In the genomic region with DNA sequence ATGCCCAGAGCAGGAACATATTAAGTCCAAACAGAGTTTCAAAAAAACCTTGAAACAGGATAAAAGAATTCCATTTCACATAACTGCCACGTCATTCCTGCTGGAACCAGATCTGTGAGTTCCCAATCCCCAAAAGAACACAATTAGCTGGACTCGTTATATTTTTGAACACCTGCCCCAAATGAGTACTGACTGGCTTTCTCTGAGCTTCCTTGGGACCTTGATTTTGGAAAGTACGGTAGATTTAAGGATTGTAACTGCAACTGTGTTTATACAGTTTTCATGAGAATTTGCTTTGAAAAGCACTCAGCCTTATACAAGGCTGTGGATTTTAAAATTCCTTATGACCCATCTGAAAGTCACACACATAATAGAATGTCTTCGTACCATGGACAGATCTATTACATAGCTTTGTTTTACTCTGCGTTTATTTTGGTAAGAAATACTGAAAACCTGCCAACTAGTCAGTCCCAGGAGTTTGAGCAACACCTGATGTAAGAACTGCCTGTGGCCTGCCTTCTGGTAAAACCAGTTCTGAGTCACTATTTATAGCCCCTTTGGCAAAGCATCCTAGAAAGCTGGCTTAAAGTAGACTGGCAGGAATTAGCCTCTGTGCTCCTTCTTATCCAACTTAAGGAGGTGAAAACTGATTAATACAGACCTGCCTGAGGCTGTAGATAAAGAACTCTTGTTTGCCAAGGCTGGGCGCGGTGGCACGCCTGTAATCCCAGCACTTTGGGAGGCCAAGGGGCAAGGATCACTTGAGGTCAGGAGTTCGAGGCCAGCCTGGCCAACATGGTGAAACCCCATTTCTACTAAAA, we compare ENCODE assay signal across 8 cellular contexts. TPM values are rescaled to one million over a fixed set of nuclear protein-coding genes. Genes with fewer than 3 reads are reported as not detected.
A peak's percentile ranks its signal among the peaks of the same experiment; 100 is the strongest.
DNase-seq lines count a peak whose midpoint lies in the region; ATAC-seq and TF ChIP-seq lines count a peak whose summit lies in the region.

No MANE protein-coding gene starts in this region.

- TF ChIP-seq CTCF in 22Rv1 (IDR thresholded peaks at IDR 0.05) (no peak), body of pancreas (IDR thresholded peaks at IDR 0.05) (peak in 1 of 7 experiments; percentile 15), kidney epithelial cell (IDR thresholded peaks at IDR 0.05; ENCODE audit: insufficient read depth, low read length, poor library complexity, severe bottlenecking) (no peak), transverse colon (IDR thresholded peaks at IDR 0.05) (no peak)

- TF ChIP-seq POLR2A in body of pancreas (IDR thresholded peaks at IDR 0.05) (peak in 1 of 3 donors; percentile 11), transverse colon (IDR thresholded peaks at IDR 0.05) (no peak)

- no peaks in the 10 kb centered on the region for H3K36me3 ChIP-seq in body of pancreas (replicated peaks in 1 of 2; ENCODE audit: insufficient read depth in 1 of 2, low read depth in 2 of 2)
- H3K36me3 ChIP-seq in kidney epithelial cell (ENCODE audit: control insufficient read depth, insufficient read depth, low read length), result peaks cover 2% of the 10 kb centered on the region
- no peaks in the 10 kb centered on the region for H3K36me3 ChIP-seq in transverse colon

- peak; percentile 72 to 93 (median 84) for DNase-seq in body of pancreas
- peak; percentile 85 for DNase-seq in kidney epithelial cell (ENCODE audit: low read depth)
- DNase-seq in transverse colon, result peak; percentile 58
- DNase-seq in activated gamma-delta T cell treated with Interleukin-2 at 50 U/mL for 16 hours, result no peak
- DNase-seq in CD1c-positive myeloid dendritic cell (ENCODE audit: extremely low spot score), result no peak

- H3K27ac ChIP-seq in 22Rv1 (peak overlapping the region; percentile 65), body of pancreas (peak overlapping the region; percentile 79 to 88 (median 82)), transverse colon (peak overlapping the region; percentile 72 to 84 (median 78))

- ATAC-seq in body of pancreas (peak; percentile 98), HG02798 (IDR thresholded peaks at IDR 0.05; ENCODE audit: poor library complexity, unreplicated experiment) (no peak)

- peaks cover 34% of the 10 kb centered on the region for H3K4me1 ChIP-seq in body of pancreas
- peaks cover 21 to 31% (median 28%) of the 10 kb centered on the region in 4 donors for H3K4me1 ChIP-seq in transverse colon

- H3K4me3 ChIP-seq in body of pancreas (no peak overlapping the region), kidney epithelial cell (ENCODE audit: low read depth, low read length) (no peak overlapping the region), transverse colon (no peak overlapping the region)

- no peaks in the 10 kb centered on the region for H3K27me3 ChIP-seq in body of pancreas
- H3K27me3 ChIP-seq in kidney epithelial cell (ENCODE audit: control insufficient read depth, insufficient read depth, low read length), result no peaks in the 10 kb centered on the region
- H3K27me3 ChIP-seq in transverse colon, result no peaks in the 10 kb centered on the region

- TF ChIP-seq EP300 in Ishikawa (IDR thresholded peaks at IDR 0.05; ENCODE audit: borderline replicate concordance) (peak; percentile 62), transverse colon (IDR thresholded peaks at IDR 0.05; ENCODE audit: low read depth) (peak; percentile 44)

- in situ Hi-C loops in transverse colon (cut with MboI; ENCODE audit: low pct_ligation_motif_present in 1 of 4, low pct_unique_long_range_greater_than_20kb in 1 of 4, low sequenced_read_pairs in 3 of 4), result no loop called here

- H3K9me3 ChIP-seq in body of pancreas, result no peaks in the 10 kb centered on the region
- H3K9me3 ChIP-seq in transverse colon, result no peaks in the 10 kb centered on the region

- TF ChIP-seq RAD21 in Ishikawa (IDR thresholded peaks at IDR 0.05; ENCODE audit: low read depth), result 0 out of 2 replicates have a peak, but pooled peaks have one; percentile 17

- intact Hi-C loops in body of pancreas (cut with DNase I) (loop anchor here (5.0 kb wide), 1 partner anchor 106 kb away; no protein-coding TSS in a partner anchor), transverse colon (cut with DNase I; ENCODE audit: low total_unique reads) (no loop called here)

- 6 to 12% methylated on average over 9 of the region's 9 CpGs for WGBS in body of pancreas, 2 donors
- 33 to 46% methylated on average over 5 to 9 of the region's 9 CpGs for WGBS in transverse colon (ENCODE audit: low coverage in 1 of 2), 2 donors

TF ChIP-seq in Ishikawa, 13 proteins besides CTCF, POLR2A, EP300 and RAD21:
- TF ChIP-seq CEBPB (IDR thresholded peaks at IDR 0.05) (peak; percentile 97), MAX (IDR thresholded peaks at IDR 0.05) (peak; percentile 25; the same call in 1 of the 2 replicates), REST (IDR thresholded peaks at IDR 0.05; ENCODE audit: low read depth) (peak; percentile 83), YY1 (IDR thresholded peaks at IDR 0.05; ENCODE audit: low read depth) (no peak), FOXM1 (IDR thresholded peaks at IDR 0.05; ENCODE audit: borderline replicate concordance, low read depth) (0 out of 2 replicates have a peak, but pooled peaks have one; percentile 24), TEAD4 (IDR thresholded peaks at IDR 0.05) (peak; percentile 59; the same call in 1 of the 2 replicates), ZBTB7A (IDR thresholded peaks at IDR 0.05; ENCODE audit: low read depth) (no peak), TCF12 (IDR thresholded peaks at IDR 0.05; ENCODE audit: low read depth) (peak; percentile 88), NFIC (IDR thresholded peaks at IDR 0.05) (peak; percentile 96)
- TF ChIP-seq, protein P1, sequence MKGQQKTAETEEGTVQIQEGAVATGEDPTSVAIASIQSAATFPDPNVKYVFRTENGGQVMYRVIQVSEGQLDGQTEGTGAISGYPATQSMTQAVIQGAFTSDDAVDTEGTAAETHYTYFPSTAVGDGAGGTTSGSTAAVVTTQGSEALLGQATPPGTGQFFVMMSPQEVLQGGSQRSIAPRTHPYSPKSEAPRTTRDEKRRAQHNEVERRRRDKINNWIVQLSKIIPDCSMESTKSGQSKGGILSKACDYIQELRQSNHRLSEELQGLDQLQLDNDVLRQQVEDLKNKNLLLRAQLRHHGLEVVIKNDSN (IDR thresholded peaks at IDR 0.05), result peak; percentile 28; the same call in 1 of the 2 replicates

RNA-seq across cellular contexts. Expression of gene MERTK, which starts 48.1 kb away (rescaled TPM):
- total RNA-seq in body of pancreas, result 1 to 10 TPM; 7.9 to 9.6 TPM
- total RNA-seq in kidney epithelial cell, result 2.7 and 4.1 TPM in 2 replicates
- 10 to 100 TPM; 10.8 to 28.6 (median 11.6) TPM for total RNA-seq in transverse colon

Comparison
In these comparisons a context has a peak if more than half of its experiments do, and no peak if none do; other contexts are left out.
1. DNase-seq: peak in body of pancreas (4 of 4), kidney epithelial cell (single experiment) and transverse colon (single experiment); none in activated gamma-delta T cell treated with Interleukin-2 at 50 U/mL for 16 hours (single experiment) and CD1c-positive myeloid dendritic cell (single experiment).
2. Peak in every context shown above with its lines, with median percentiles within 50 percentile points of each other: H3K27ac ChIP-seq.